In the genomic region with DNA sequence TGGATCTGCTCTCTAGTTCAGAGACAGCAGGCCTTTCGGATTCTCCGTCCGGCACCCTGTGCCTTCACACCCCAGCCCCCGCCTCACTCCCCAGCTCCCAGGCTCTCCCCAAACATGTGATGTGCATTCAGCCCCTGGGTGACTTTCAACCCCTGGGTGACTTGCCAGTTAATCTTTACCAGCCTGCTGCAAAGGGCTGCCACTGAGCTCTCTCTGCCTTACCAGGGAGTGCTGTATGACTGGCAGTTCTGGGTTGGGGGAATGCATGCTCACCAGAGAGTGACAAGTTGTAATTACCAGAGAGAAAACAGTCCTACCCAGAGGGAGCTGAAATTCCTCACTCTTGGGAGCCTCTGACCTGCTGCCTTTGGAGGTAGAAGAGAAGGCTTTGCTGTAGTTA, we compare ENCODE assay signal across 1 cellular context.
TF ChIP-seq lines count a peak whose summit lies in the region.

No MANE protein-coding gene starts in this region.

TF ChIP-seq in GM12878, 131 proteins besides CTCF, POLR2A, EP300 and RAD21:
- TF ChIP-seq MEF2A (IDR thresholded peaks at IDR 0.05; ENCODE audit: insufficient read depth, low read depth, low read length) (no peak), SIX5 (IDR thresholded peaks at IDR 0.05; ENCODE audit: low read depth, low read length, severe bottlenecking) (no peak), RAD51 (IDR thresholded peaks at IDR 0.05) (no peak), EZH2 (IDR thresholded peaks at IDR 0.05; ENCODE audit: borderline replicate concordance, control insufficient read depth, low read depth, low read length) (no peak), E4F1 (IDR thresholded peaks at IDR 0.05; ENCODE audit: borderline replicate concordance, partially characterized antibody) (no peak), PRDM15 (CRISPR knock-in tag; IDR thresholded peaks at IDR 0.05) (no peak), POLR2AphosphoS5 (IDR thresholded peaks at IDR 0.05; ENCODE audit: low read length) (no peak)
